Comparison of ENCODE assay signal across 8 cellular contexts in genomic region chr19:41795031-41795461, GRCh38. TPM values are rescaled to one million over a fixed set of nuclear protein-coding genes. Genes with fewer than 3 reads are reported as not detected.
DNase-seq lines count a peak whose midpoint lies in the region; ATAC-seq, FAIRE-seq and TF ChIP-seq lines count a peak whose summit lies in the region.

No MANE protein-coding gene starts in this region.

- no peaks in the 10 kb centered on the region for H3K36me3 ChIP-seq in CD8-positive, alpha-beta memory T cell (ENCODE audit: insufficient read depth, low read length)
- H3K36me3 ChIP-seq in fibroblast of lung (ENCODE audit: control insufficient read depth, insufficient read depth, low read length), result no peaks in the 10 kb centered on the region
- H3K36me3 ChIP-seq in neutrophil, result peaks cover 28% of the 10 kb centered on the region

- H3K27me3 ChIP-seq in CD8-positive, alpha-beta memory T cell (ENCODE audit: insufficient read depth, low read length, poor library complexity, severe bottlenecking), result peaks cover 4% of the 10 kb centered on the region
- H3K27me3 ChIP-seq in fibroblast of lung (ENCODE audit: control insufficient read depth, insufficient read depth, low read length), result no peaks in the 10 kb centered on the region
- no peaks in the 10 kb centered on the region for H3K27me3 ChIP-seq in neutrophil

- CTCF ChIA-PET in CD8-positive, alpha-beta memory T cell (lab: Charles Lee), result interaction anchor here (0.8 to 2.5 kb wide), 13 partner anchors 8 to 871 kb away, joined by 3 to 10 read pairs (median 3); no protein-coding TSS in a partner anchor
- CTCF ChIA-PET in activated CD8-positive, alpha-beta memory T cell treated with anti-CD3 and anti-CD28 coated beads, Interleukin-2, amount 10 ng/mL, durations not matched to agents 7 days and 5 days (lab: Charles Lee), result interaction anchor here (0.6 to 7.9 kb wide), 23 partner anchors 8 to 613 kb away, joined by 3 to 105 read pairs (median 5); partner anchors contain the start of genes CEACAM6 and RABAC1

- FAIRE-seq in urothelium cell line (lab: Jason Lieb, UNC), result peak; percentile 95

- peak; percentile 26 to 72 (median 37) for DNase-seq in CD8-positive, alpha-beta memory T cell
- DNase-seq in NCI-H82 (lab: John Stamatoyannopoulos, UW) (peak; percentile 83), fibroblast of lung (ENCODE audit: low read depth in 2 of 2) (peak; percentile 5 to 27), urothelium cell line (ENCODE audit: low spot score) (peak; percentile 29)
- peak; percentile 71 for DNase-seq in activated CD8-positive, alpha-beta memory T cell treated with anti-CD3 and anti-CD28 coated beads, Interleukin-2, amount 10 ng/mL, durations not matched to agents 7 days and 5 days

- H3K4me3 Mint-ChIP-seq in CD8-positive, alpha-beta memory T cell, result no peak overlapping the region
- H3K4me3 Mint-ChIP-seq in activated CD8-positive, alpha-beta memory T cell treated with anti-CD3 and anti-CD28 coated beads, Interleukin-2, amount 10 ng/mL, durations not matched to agents 7 days and 5 days, result no peak overlapping the region

- no peaks in the 10 kb centered on the region for H3K9me3 Mint-ChIP-seq in CD8-positive, alpha-beta memory T cell
- no peaks in the 10 kb centered on the region for H3K9me3 Mint-ChIP-seq in activated CD8-positive, alpha-beta memory T cell treated with anti-CD3 and anti-CD28 coated beads, Interleukin-2, amount 10 ng/mL, durations not matched to agents 7 days and 5 days (ENCODE audit: low read depth)

- peak; percentile 73 to 83 for TF ChIP-seq CTCF in fibroblast of lung (conservative IDR thresholded peaks at IDR 0.05 in 1 of 2, IDR thresholded peaks at IDR 0.05 in 1 of 2; ENCODE audit: low read depth in 1 of 2, low read length in 2 of 2)
- TF ChIP-seq CTCF in neutrophil (IDR thresholded peaks at IDR 0.05), result peak; percentile 91

- H3K27ac ChIP-seq in CD8-positive, alpha-beta memory T cell (ENCODE audit: low read depth, low read length), result no peak overlapping the region
- H3K27ac ChIP-seq in fibroblast of lung (ENCODE audit: insufficient read depth, low read length), result no peak overlapping the region
- peak overlapping the region; percentile 100 for H3K27ac ChIP-seq in neutrophil

- no peaks in the 10 kb centered on the region for H3K9me3 ChIP-seq in CD8-positive, alpha-beta memory T cell (ENCODE audit: low read length)
- H3K9me3 ChIP-seq in fibroblast of lung (ENCODE audit: control insufficient read depth, insufficient read depth, low read depth, low read length) (no peaks in the 10 kb centered on the region), neutrophil (no peaks in the 10 kb centered on the region)

- no peak overlapping the region for H2AFZ ChIP-seq in fibroblast of lung (ENCODE audit: low read length)

- no peaks in the 10 kb centered on the region for H3K36me3 Mint-ChIP-seq in CD8-positive, alpha-beta memory T cell
- no peaks in the 10 kb centered on the region for H3K36me3 Mint-ChIP-seq in activated CD8-positive, alpha-beta memory T cell treated with anti-CD3 and anti-CD28 coated beads, Interleukin-2, amount 10 ng/mL, durations not matched to agents 7 days and 5 days

- H3K4me2 ChIP-seq in fibroblast of lung (ENCODE audit: extremely low read depth, insufficient read depth, low read length), result no peak overlapping the region

- no peaks in the 10 kb centered on the region for H3K79me2 ChIP-seq in fibroblast of lung (ENCODE audit: control insufficient read depth, insufficient read depth, low read length)

- ATAC-seq in HG03159 (IDR thresholded peaks at IDR 0.05; ENCODE audit: unreplicated experiment) (peak; percentile 56), GM21576 (IDR thresholded peaks at IDR 0.05; ENCODE audit: unreplicated experiment) (no peak)
- ATAC-seq in activated CD8-positive, alpha-beta memory T cell treated with anti-CD3 and anti-CD28 coated beads, Interleukin-2, amount 10 ng/mL, durations not matched to agents 7 days and 5 days, result peak; percentile 95

- POLR2A ChIA-PET in CD8-positive, alpha-beta memory T cell (lab: Charles Lee), result interaction anchor here (0.6 kb wide), 1 partner anchor 591 kb away, joined by 7 read pairs; no protein-coding TSS in a partner anchor

- H3K4me1 Mint-ChIP-seq in CD8-positive, alpha-beta memory T cell, result peaks cover 0 to 3% (median 0%) of the 10 kb centered on the region in 3 donors
- no peaks in the 10 kb centered on the region for H3K4me1 Mint-ChIP-seq in activated CD8-positive, alpha-beta memory T cell treated with anti-CD3 and anti-CD28 coated beads, Interleukin-2, amount 10 ng/mL, durations not matched to agents 7 days and 5 days

- no peaks in the 10 kb centered on the region for H3K4me1 ChIP-seq in CD8-positive, alpha-beta memory T cell (ENCODE audit: insufficient read depth, low read length)
- H3K4me1 ChIP-seq in fibroblast of lung (ENCODE audit: control insufficient read depth, extremely low read depth, insufficient read depth, low read length) (no peaks in the 10 kb centered on the region), neutrophil (ENCODE audit: control insufficient read depth in 1 of 2, insufficient read depth in 1 of 2, low read depth in 1 of 2, low read length in 1 of 2) (peaks cover 54 to 65% of the 10 kb centered on the region in 2 experiments)

- no peak overlapping the region for H3K4me3 ChIP-seq in CD8-positive, alpha-beta memory T cell (ENCODE audit: low read length)
- no peak overlapping the region for H3K4me3 ChIP-seq in fibroblast of lung (replicated peaks in 1 of 4; ENCODE audit: control extremely low read depth in 1 of 4, insufficient read depth in 1 of 4, low read depth in 3 of 4, low read length in 4 of 4)
- peak overlapping the region; percentile 81 to 83 for H3K4me3 ChIP-seq in neutrophil (ENCODE audit: low read depth in 1 of 2, low read length in 1 of 2)

- no peaks in the 10 kb centered on the region for H4K20me1 ChIP-seq in fibroblast of lung (ENCODE audit: control insufficient read depth, extremely low read depth, insufficient read depth, low read length)

- no peak overlapping the region for H3K27ac Mint-ChIP-seq in CD8-positive, alpha-beta memory T cell
- H3K27ac Mint-ChIP-seq in activated CD8-positive, alpha-beta memory T cell treated with anti-CD3 and anti-CD28 coated beads, Interleukin-2, amount 10 ng/mL, durations not matched to agents 7 days and 5 days, result no peak overlapping the region

- H3K9ac ChIP-seq in fibroblast of lung (ENCODE audit: insufficient read depth, low read length), result no peak overlapping the region

- peaks cover 21 to 38% of the 10 kb centered on the region in 2 donors for H3K27me3 Mint-ChIP-seq in CD8-positive, alpha-beta memory T cell
- peaks cover 37% of the 10 kb centered on the region for H3K27me3 Mint-ChIP-seq in activated CD8-positive, alpha-beta memory T cell treated with anti-CD3 and anti-CD28 coated beads, Interleukin-2, amount 10 ng/mL, durations not matched to agents 7 days and 5 days

RNA-seq across cellular contexts. Expression of gene CEACAM3, which starts 1.3 kb away (rescaled TPM):
- not detected for total RNA-seq in CD8-positive, alpha-beta memory T cell
- polyA plus RNA-seq in CD8-positive, alpha-beta memory T cell, result not detected
- not detected for total RNA-seq in activated CD8-positive, alpha-beta memory T cell treated with anti-CD3 and anti-CD28 coated beads, Interleukin-2, amount 10 ng/mL, durations not matched to agents 7 days and 5 days
- not detected in 2 replicates for total RNA-seq in fibroblast of lung
- not detected in 2 replicates for polyA plus RNA-seq in fibroblast of lung
- not detected in 2 replicates for polyA plus RNA-seq in fibroblast of lung (2012)
- polyA minus RNA-seq in fibroblast of lung (ENCODE audit: low replicate concordance), result not detected in 2 replicates

RNA-seq across cellular contexts. Expression of gene CEACAM6, which starts 39.7 kb away (rescaled TPM):
- total RNA-seq in CD8-positive, alpha-beta memory T cell, result not detected
- not detected for polyA plus RNA-seq in CD8-positive, alpha-beta memory T cell
- not detected for total RNA-seq in activated CD8-positive, alpha-beta memory T cell treated with anti-CD3 and anti-CD28 coated beads, Interleukin-2, amount 10 ng/mL, durations not matched to agents 7 days and 5 days
- total RNA-seq in fibroblast of lung, result not detected in 2 replicates
- not detected in 2 replicates for polyA plus RNA-seq in fibroblast of lung
- polyA plus RNA-seq in fibroblast of lung (2012), result not detected in 2 replicates
- polyA minus RNA-seq in fibroblast of lung (ENCODE audit: low replicate concordance), result not detected in 2 replicates

RNA-seq across cellular contexts. Expression of gene LYPD4, which starts 49.4 kb away (rescaled TPM):
- not detected for total RNA-seq in CD8-positive, alpha-beta memory T cell
- not detected for polyA plus RNA-seq in CD8-positive, alpha-beta memory T cell
- total RNA-seq in activated CD8-positive, alpha-beta memory T cell treated with anti-CD3 and anti-CD28 coated beads, Interleukin-2, amount 10 ng/mL, durations not matched to agents 7 days and 5 days, result not detected
- not detected in 2 replicates for total RNA-seq in fibroblast of lung
- polyA plus RNA-seq in fibroblast of lung, result not detected in 2 replicates
- polyA plus RNA-seq in fibroblast of lung (2012), result not detected in 2 replicates
- polyA minus RNA-seq in fibroblast of lung (ENCODE audit: low replicate concordance), result not detected in 2 replicates

RNA-seq across cellular contexts. Expression of gene DMRTC2, which starts 49.8 kb away (rescaled TPM):
- not detected for total RNA-seq in CD8-positive, alpha-beta memory T cell
- polyA plus RNA-seq in CD8-positive, alpha-beta memory T cell, result not detected
- total RNA-seq in activated CD8-positive, alpha-beta memory T cell treated with anti-CD3 and anti-CD28 coated beads, Interleukin-2, amount 10 ng/mL, durations not matched to agents 7 days and 5 days, result not detected
- not detected in 2 replicates for total RNA-seq in fibroblast of lung
- not detected in 2 replicates for polyA plus RNA-seq in fibroblast of lung
- not detected in 2 replicates for polyA plus RNA-seq in fibroblast of lung (2012)
- not detected in 2 replicates for polyA minus RNA-seq in fibroblast of lung (ENCODE audit: low replicate concordance)

Comparison
In these comparisons a context has a peak if more than half of its experiments do, and no peak if none do; other contexts are left out.
1. DNase-seq: peak in every context shown above with its lines; median percentile 83 in NCI-H82; 71 in activated CD8-positive, alpha-beta memory T cell treated with anti-CD3 and anti-CD28 coated beads, Interleukin-2, amount 10 ng/mL, durations not matched to agents 7 days and 5 days; 37 in CD8-positive, alpha-beta memory T cell; 29 in urothelium cell line; 16 in fibroblast of lung.
2. H3K4me3 ChIP-seq: peak in neutrophil (2 of 2); none in CD8-positive, alpha-beta memory T cell (single experiment) and fibroblast of lung (0 of 4).